1 cellular context compared by ENCODE assay signal in the genomic region with DNA sequence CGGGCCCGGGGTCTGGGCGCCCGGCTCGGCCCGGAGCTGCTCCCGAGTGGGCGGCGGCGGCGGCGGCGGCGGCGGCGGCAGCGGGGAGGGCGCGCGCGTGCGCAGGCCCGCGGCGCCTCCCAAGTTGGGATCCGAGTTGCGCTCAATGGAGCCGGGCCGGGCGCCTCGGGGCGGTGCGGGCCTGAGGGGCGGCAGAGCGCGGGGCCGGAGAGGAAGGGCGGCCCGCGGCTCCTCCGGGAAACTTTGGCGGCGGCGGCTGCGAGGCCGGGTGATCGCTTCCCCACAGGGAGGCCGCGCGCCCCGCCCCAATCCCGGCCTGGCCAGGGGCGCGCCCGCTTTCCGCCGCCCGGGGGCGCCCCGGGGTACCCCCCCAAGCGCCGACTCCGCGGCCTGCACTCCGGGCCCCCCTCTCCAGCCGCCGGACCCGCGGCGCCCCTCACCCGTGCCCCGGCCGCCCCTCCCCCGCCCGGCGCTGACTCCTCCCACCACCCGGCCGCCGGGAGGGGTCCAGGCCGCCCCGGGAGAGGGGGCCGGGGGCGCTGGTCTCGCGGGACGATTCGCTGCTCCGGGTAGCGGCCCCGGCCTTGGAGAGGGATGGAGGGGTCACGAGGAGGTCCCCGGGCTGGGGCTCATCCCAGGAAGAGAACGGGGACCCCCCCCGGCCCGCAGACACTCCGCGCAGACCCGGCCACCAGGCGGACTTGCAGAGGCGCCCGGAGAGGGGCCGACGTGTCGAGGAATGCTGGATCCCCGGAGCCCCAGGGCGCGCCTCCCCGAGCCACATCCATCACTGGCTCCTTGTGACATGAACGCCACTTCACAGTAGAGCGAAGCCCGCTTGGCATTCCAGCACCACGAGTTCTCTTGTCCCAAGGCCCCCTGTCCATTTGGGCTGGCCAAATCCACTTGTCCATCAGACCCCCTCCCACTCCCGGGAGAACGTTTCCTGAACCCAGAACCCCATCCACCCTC.
TF ChIP-seq lines count a peak whose summit lies in the region.

Gene RILPL1, minus strand, starts transcription at position 48 of the 972 bp plus-strand sequence. CDS start 237 bp downstream, outside the sequence.

TF ChIP-seq in HEK293, 187 proteins besides CTCF, POLR2A, EP300 and RAD21 (continued from another document and continues in another):
- TF ChIP-seq ZNF645 (tag by site-specific recombination; IDR thresholded peaks at IDR 0.05) (no peak), ZNF791 (tag by site-specific recombination; IDR thresholded peaks at IDR 0.05) (no peak), ZNF169 (tag by site-specific recombination; IDR thresholded peaks at IDR 0.05) (no peak), ZNF362 (tag by site-specific recombination; IDR thresholded peaks at IDR 0.05) (no peak), BCL11A (tag by site-specific recombination; IDR thresholded peaks at IDR 0.05; ENCODE audit: low read depth) (no peak), ZNF785 (tag by site-specific recombination; IDR thresholded peaks at IDR 0.05) (no peak), KLF16 (tag by site-specific recombination; IDR thresholded peaks at IDR 0.05) (no peak), ZNF335 (tag by site-specific recombination; conservative IDR thresholded peaks at IDR 0.05) (peak; percentile 82), ZNF830 (tag by site-specific recombination; IDR thresholded peaks at IDR 0.05; ENCODE audit: low read depth) (no peak), ZNF175 (tag by site-specific recombination; IDR thresholded peaks at IDR 0.05) (no peak), ZNF223 (tag by site-specific recombination; IDR thresholded peaks at IDR 0.05) (no peak), ZNF248 (tag by site-specific recombination; IDR thresholded peaks at IDR 0.05) (no peak), ZBTB48 (tag by site-specific recombination; IDR thresholded peaks at IDR 0.05) (peak; percentile 60; the same call in 1 of the 2 replicates), ZSCAN5A (tag by site-specific recombination; IDR thresholded peaks at IDR 0.05) (no peak), ZNF366 (tag by site-specific recombination; conservative IDR thresholded peaks at IDR 0.05) (no peak), HOXA7 (CRISPR knock-in tag; IDR thresholded peaks at IDR 0.05; ENCODE audit: borderline replicate concordance) (no peak), SCRT2 (tag by site-specific recombination; IDR thresholded peaks at IDR 0.05) (no peak), ZNF311 (tag by site-specific recombination; IDR thresholded peaks at IDR 0.05; ENCODE audit: borderline replicate concordance) (no peak), GLI2 (tag by site-specific recombination; IDR thresholded peaks at IDR 0.05; ENCODE audit: borderline replicate concordance, low read depth) (no peak), GLI4 (tag by site-specific recombination; IDR thresholded peaks at IDR 0.05) (no peak), PRDM6 (tag by site-specific recombination; IDR thresholded peaks at IDR 0.05) (no peak), HOXC10 (CRISPR knock-in tag; IDR thresholded peaks at IDR 0.05) (no peak), ZNF530 (tag by site-specific recombination; IDR thresholded peaks at IDR 0.05; ENCODE audit: low read depth) (no peak), ZSCAN18 (tag by site-specific recombination; IDR thresholded peaks at IDR 0.05) (no peak), ZNF473 (tag by site-specific recombination; IDR thresholded peaks at IDR 0.05) (no peak), ZNF585B (tag by site-specific recombination; IDR thresholded peaks at IDR 0.05) (no peak), YY1 (tag by site-specific recombination; IDR thresholded peaks at IDR 0.05) (no peak), ZBTB21 (tag by site-specific recombination; IDR thresholded peaks at IDR 0.05) (no peak), ZBTB17 (tag by site-specific recombination; IDR thresholded peaks at IDR 0.05) (0 out of 2 replicates have a peak, but pooled peaks have one; percentile 29), ZNF239 (tag by site-specific recombination; IDR thresholded peaks at IDR 0.05) (no peak), KLF7 (tag by site-specific recombination; IDR thresholded peaks at IDR 0.05; ENCODE audit: borderline replicate concordance) (no peak), ZSCAN16 (tag by site-specific recombination; IDR thresholded peaks at IDR 0.05) (no peak), ZBTB10 (tag by site-specific recombination; IDR thresholded peaks at IDR 0.05) (peak; percentile 63; the same call in 1 of the 2 replicates), REPIN1 (tag by site-specific recombination; IDR thresholded peaks at IDR 0.05; ENCODE audit: low read depth) (no peak), ZNF670 (tag by site-specific recombination; IDR thresholded peaks at IDR 0.05; ENCODE audit: low read depth) (no peak), ZXDB (tag by site-specific recombination; IDR thresholded peaks at IDR 0.05) (peak; percentile 45), ZNF221 (tag by site-specific recombination; IDR thresholded peaks at IDR 0.05; ENCODE audit: borderline replicate concordance) (no peak), GLIS2 (tag by site-specific recombination; IDR thresholded peaks at IDR 0.05) (peak; percentile 89)
- TF ChIP-seq, protein P1, sequence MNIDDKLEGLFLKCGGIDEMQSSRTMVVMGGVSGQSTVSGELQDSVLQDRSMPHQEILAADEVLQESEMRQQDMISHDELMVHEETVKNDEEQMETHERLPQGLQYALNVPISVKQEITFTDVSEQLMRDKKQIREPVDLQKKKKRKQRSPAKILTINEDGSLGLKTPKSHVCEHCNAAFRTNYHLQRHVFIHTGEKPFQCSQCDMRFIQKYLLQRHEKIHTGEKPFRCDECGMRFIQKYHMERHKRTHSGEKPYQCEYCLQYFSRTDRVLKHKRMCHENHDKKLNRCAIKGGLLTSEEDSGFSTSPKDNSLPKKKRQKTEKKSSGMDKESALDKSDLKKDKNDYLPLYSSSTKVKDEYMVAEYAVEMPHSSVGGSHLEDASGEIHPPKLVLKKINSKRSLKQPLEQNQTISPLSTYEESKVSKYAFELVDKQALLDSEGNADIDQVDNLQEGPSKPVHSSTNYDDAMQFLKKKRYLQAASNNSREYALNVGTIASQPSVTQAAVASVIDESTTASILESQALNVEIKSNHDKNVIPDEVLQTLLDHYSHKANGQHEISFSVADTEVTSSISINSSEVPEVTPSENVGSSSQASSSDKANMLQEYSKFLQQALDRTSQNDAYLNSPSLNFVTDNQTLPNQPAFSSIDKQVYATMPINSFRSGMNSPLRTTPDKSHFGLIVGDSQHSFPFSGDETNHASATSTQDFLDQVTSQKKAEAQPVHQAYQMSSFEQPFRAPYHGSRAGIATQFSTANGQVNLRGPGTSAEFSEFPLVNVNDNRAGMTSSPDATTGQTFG (tag by site-specific recombination; IDR thresholded peaks at IDR 0.05; ENCODE audit: borderline replicate concordance) = no peak
- TF ChIP-seq, protein P2, sequence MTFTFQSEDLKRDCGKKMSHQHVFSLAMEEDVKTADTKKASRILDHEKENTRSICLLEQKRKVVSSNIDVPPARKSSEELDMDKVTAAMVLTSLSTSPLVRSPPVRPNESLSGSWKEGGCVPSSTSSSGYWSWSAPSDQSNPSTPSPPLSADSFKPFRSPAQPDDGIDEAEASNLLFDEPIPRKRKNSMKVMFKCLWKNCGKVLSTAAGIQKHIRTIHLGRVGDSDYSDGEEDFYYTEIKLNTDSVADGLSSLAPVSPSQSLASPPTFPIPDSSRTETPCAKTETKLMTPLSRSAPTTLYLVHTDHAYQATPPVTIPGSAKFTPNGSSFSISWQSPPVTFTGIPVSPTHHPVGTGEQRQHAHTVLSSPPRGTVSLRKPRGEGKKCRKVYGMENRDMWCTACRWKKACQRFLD (tag by site-specific recombination; IDR thresholded peaks at IDR 0.05) = no peak
- TF ChIP-seq, protein P3, sequence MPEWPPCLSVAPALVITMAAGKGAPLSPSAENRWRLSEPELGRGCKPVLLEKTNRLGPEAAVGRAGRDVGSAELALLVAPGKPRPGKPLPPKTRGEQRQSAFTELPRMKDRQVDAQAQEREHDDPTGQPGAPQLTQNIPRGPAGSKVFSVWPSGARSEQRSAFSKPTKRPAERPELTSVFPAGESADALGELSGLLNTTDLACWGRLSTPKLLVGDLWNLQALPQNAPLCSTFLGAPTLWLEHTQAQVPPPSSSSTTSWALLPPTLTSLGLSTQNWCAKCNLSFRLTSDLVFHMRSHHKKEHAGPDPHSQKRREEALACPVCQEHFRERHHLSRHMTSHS (tag by site-specific recombination; IDR thresholded peaks at IDR 0.05) = no peak
- TF ChIP-seq, protein P4, sequence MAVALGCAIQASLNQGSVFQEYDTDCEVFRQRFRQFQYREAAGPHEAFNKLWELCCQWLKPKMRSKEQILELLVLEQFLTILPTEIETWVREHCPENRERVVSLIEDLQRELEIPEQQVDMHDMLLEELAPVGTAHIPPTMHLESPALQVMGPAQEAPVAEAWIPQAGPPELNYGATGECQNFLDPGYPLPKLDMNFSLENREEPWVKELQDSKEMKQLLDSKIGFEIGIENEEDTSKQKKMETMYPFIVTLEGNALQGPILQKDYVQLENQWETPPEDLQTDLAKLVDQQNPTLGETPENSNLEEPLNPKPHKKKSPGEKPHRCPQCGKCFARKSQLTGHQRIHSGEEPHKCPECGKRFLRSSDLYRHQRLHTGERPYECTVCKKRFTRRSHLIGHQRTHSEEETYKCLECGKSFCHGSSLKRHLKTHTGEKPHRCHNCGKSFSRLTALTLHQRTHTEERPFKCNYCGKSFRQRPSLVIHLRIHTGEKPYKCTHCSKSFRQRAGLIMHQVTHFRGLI (tag by site-specific recombination; IDR thresholded peaks at IDR 0.05) = no peak
